In genomic region chr1:41416081-41416480, GRCh38 we compare ENCODE assay signal across 33 cellular contexts. TPM values are rescaled to one million over a fixed set of nuclear protein-coding genes. Genes with fewer than 3 reads are reported as not detected.
"Had no signal": no experiment of that assay in that cellular context is flagged by ENCODE, and none has a peak within 500 bp of the region (broad histone marks: within the 10 kb centered on the region; RNA-seq: fewer than 3 reads in every experiment).

No MANE protein-coding gene starts in this region.

- ATAC-seq: activated CD4-positive, alpha-beta T cell treated with anti-CD3 and anti-CD28 coated beads for 36 hours; activated naive CD4-positive, alpha-beta T cell treated with anti-CD3 and anti-CD28 coated beads, Interleukin-2, amount 50 U/mL, for 72 hours; activated T-cell treated with anti-CD3 and anti-CD28 coated beads, Interleukin-2, amount 50 U/mL, for 72 hours; foreskin keratinocyte; heart right ventricle; left lung; mucosa of descending colon; sciatic nerve; stimulated activated naive CD8-positive, alpha-beta T cell treated with anti-CD3 and anti-CD28 coated beads, Interleukin-15, Interleukin-2, amounts not matched to agents 100 U/mL and 50 U/mL, for 24 hours had no signal

- H3K27me3 ChIP-seq: breast epithelium, esophagus muscularis mucosa, foreskin keratinocyte, heart right ventricle, ovary, testis, vagina had no signal

- H3K4me1 Mint-ChIP-seq: activated CD4-positive, alpha-beta T cell treated with anti-CD3 and anti-CD28 coated beads for 36 hours had no signal

- H3K9me3 ChIP-seq: breast epithelium, left lung, mucosa of descending colon, neutrophil, ovary, testis, vagina had no signal

- H3K27ac ChIP-seq: breast epithelium, esophagus muscularis mucosa, foreskin keratinocyte, heart right ventricle, left lung, neutrophil, ovary, skin epidermis, testis, vagina had no signal

- H3K27ac Mint-ChIP-seq: activated CD4-positive, alpha-beta T cell treated with anti-CD3 and anti-CD28 coated beads for 36 hours; activated T-cell treated with anti-CD3 and anti-CD28 coated beads, Interleukin-2, amount 50 U/mL, for 72 hours; dendritic cell treated with granulocyte-macrophage colony-stimulating factor and Interleukin-4, amounts not matched to agents 40 ng/mL and 50 ng/mL, for 4 days; progenitor cell of endocrine pancreas; T-helper 2 cell treated with Interferon-gamma antibody and Interleukin-4, amounts not matched to agents 5 μg/mL and 100 μg/mL, for 36 hours had no signal

- H3K4me3 Mint-ChIP-seq: activated CD4-positive, alpha-beta T cell treated with anti-CD3 and anti-CD28 coated beads for 36 hours; activated T-cell treated with anti-CD3 and anti-CD28 coated beads, Interleukin-2, amount 50 U/mL, for 72 hours; dendritic cell treated with granulocyte-macrophage colony-stimulating factor and Interleukin-4, amounts not matched to agents 40 ng/mL and 50 ng/mL, for 4 days; nephron; T-helper 2 cell treated with Interferon-gamma antibody and Interleukin-4, amounts not matched to agents 5 μg/mL and 100 μg/mL, for 36 hours; type B pancreatic cell had no signal

- H3K4me1 ChIP-seq: testis had no signal

- H3K36me3 Mint-ChIP-seq: activated naive CD4-positive, alpha-beta T cell treated with anti-CD3 and anti-CD28 coated beads, Interleukin-2, amount 50 U/mL, for 72 hours; type B pancreatic cell had no signal

- DNase-seq: activated CD4-positive, alpha-beta T cell treated with anti-CD3 and anti-CD28 coated beads for 36 hours; activated CD4-positive, alpha-beta T cell treated with anti-CD3 and anti-CD28 coated beads, Interleukin-2, amount 50 U/mL, for 4 hours; activated CD4-positive, CD25-positive, alpha-beta regulatory T cell; activated naive CD4-positive, alpha-beta T cell; activated T-cell treated with anti-CD3 and anti-CD28 coated beads for 4 hours; activated T-cell treated with anti-CD3 and anti-CD28 coated beads, Interleukin-2, amount 50 U/mL, for 72 hours; central memory CD4-positive, alpha-beta T cell; effector CD4-positive, alpha-beta T cell; foreskin keratinocyte; heart right ventricle; kidney glomerular epithelial cell; mucosa of descending colon; ovary; retina; stimulated activated CD4-positive, alpha-beta T cell treated with anti-CD3 and anti-CD28 coated beads, Interleukin-12 subunit alpha, Interleukin-12 subunit beta, amount 100 ng/mL, for 4 hours; stimulated activated CD4-positive, alpha-beta T cell treated with anti-CD3 and anti-CD28 coated beads, Interleukin-4, amount 100 ng/mL, for 1 hour; stimulated activated naive CD8-positive, alpha-beta T cell treated with anti-CD3 and anti-CD28 coated beads, Interleukin-15, Interleukin-2, amounts not matched to agents 100 U/mL and 50 U/mL, for 24 hours; testis had no signal

- H3K4me3 ChIP-seq: breast epithelium, esophagus muscularis mucosa, heart right ventricle, left lung, lung, mucosa of descending colon, ovary, skin epidermis, testis, vagina had no signal

- H3K9me3 Mint-ChIP-seq: activated naive CD4-positive, alpha-beta T cell treated with anti-CD3 and anti-CD28 coated beads, Interleukin-2, amount 50 U/mL, for 72 hours; dendritic cell treated with granulocyte-macrophage colony-stimulating factor and Interleukin-4, amounts not matched to agents 40 ng/mL and 50 ng/mL, for 4 days; nephron; T-helper 2 cell treated with Interferon-gamma antibody and Interleukin-4, amounts not matched to agents 5 μg/mL and 100 μg/mL, for 36 hours; type B pancreatic cell had no signal

- H3K36me3 ChIP-seq: breast epithelium, esophagus muscularis mucosa, heart right ventricle, left lung, neutrophil, ovary, vagina had no signal

RNA-seq across cellular contexts. Expression of gene FOXO6, which starts 54.8 kb away (rescaled TPM):
- total RNA-seq: mesenteric fat pad had no signal
